22 cellular contexts compared by ENCODE assay signal in genomic region chr17:26766743-26767142, GRCh38.
DNase-seq lines count a peak whose midpoint lies in the region; ATAC-seq and TF ChIP-seq lines count a peak whose summit lies in the region.
"Had no signal": no experiment of that assay in that cellular context is flagged by ENCODE, and none has a peak within 500 bp of the region (broad histone marks: within the 10 kb centered on the region; RNA-seq: fewer than 3 reads in every experiment).

No MANE protein-coding gene starts in this region.

- peak overlapping the region; percentile 39 for H3K27ac Mint-ChIP-seq in T-helper 1 cell treated with Interleukin-12 subunit alpha and Interleukin-12 subunit beta and Interleukin-4 antibody, amounts not matched to agents 30 μg/mL and 1 μg/mL, for 36 hours
- H3K27ac Mint-ChIP-seq in Calu3 (ENCODE audit: unreplicated experiment) (peak overlapping the region; percentile 36), chondrocyte (ENCODE audit: unreplicated experiment) (no peak overlapping the region), HFFc6 (no peak overlapping the region)
- H3K27ac Mint-ChIP-seq: B cell; CD4-positive, alpha-beta T cell; CD8-positive, alpha-beta T cell had no signal

- peaks cover 6% of the 10 kb centered on the region for H3K36me3 Mint-ChIP-seq in T-helper 1 cell treated with Interleukin-12 subunit alpha and Interleukin-12 subunit beta and Interleukin-4 antibody, amounts not matched to agents 30 μg/mL and 1 μg/mL, for 36 hours (ENCODE audit: low read depth)
- H3K36me3 Mint-ChIP-seq in Calu3 (ENCODE audit: insufficient read depth, unreplicated experiment) (no peaks in the 10 kb centered on the region), chondrocyte (ENCODE audit: low read depth) (no peaks in the 10 kb centered on the region), HFFc6 (ENCODE audit: low read depth) (no peaks in the 10 kb centered on the region)
- H3K36me3 Mint-ChIP-seq: CD8-positive, alpha-beta T cell had no signal

- CTCF ChIA-PET in Calu3 (lab: Charles Lee) (no interaction called here), GM10248 (lab: Yijun Ruan, JAX) (no interaction called here)

- peaks cover 3% of the 10 kb centered on the region for H3K27me3 Mint-ChIP-seq in T-helper 1 cell treated with Interleukin-12 subunit alpha and Interleukin-12 subunit beta and Interleukin-4 antibody, amounts not matched to agents 30 μg/mL and 1 μg/mL, for 36 hours (ENCODE audit: low read depth)
- no peaks in the 10 kb centered on the region for H3K27me3 Mint-ChIP-seq in Calu3 (ENCODE audit: unreplicated experiment)
- no peaks in the 10 kb centered on the region for H3K27me3 Mint-ChIP-seq in chondrocyte (ENCODE audit: low read depth)
- peaks cover 3% of the 10 kb centered on the region for H3K27me3 Mint-ChIP-seq in HFFc6 (ENCODE audit: insufficient read depth)
- H3K27me3 Mint-ChIP-seq: B cell had no signal

- H3K4me3 Mint-ChIP-seq in T-helper 1 cell treated with Interleukin-12 subunit alpha and Interleukin-12 subunit beta and Interleukin-4 antibody, amounts not matched to agents 30 μg/mL and 1 μg/mL, for 36 hours = no peak overlapping the region
- H3K4me3 Mint-ChIP-seq in Calu3 (ENCODE audit: low read depth, unreplicated experiment) (no peak overlapping the region), chondrocyte (ENCODE audit: unreplicated experiment) (no peak overlapping the region), HFFc6 (no peak overlapping the region)
- H3K4me3 Mint-ChIP-seq: B cell; CD4-positive, alpha-beta T cell; CD8-positive, alpha-beta T cell had no signal

- ATAC-seq in GM18511 (IDR thresholded peaks at IDR 0.05; ENCODE audit: unreplicated experiment) = no peak
- ATAC-seq: A549; CD8-positive, alpha-beta T cell; GM12878 had no signal

- intact Hi-C loops in Calu3 (cut with micrococcal nuclease; ENCODE audit: unreplicated experiment) = no loop called here

- DNase-seq in T-helper 1 cell (no peak), Calu3 (no peak), chondrocyte (ENCODE audit: low spot score) (peak; percentile 40), mesenteric fat pad (ENCODE audit: low spot score) (peak; percentile 60), GM10248 (ENCODE audit: extremely low spot score) (no peak), HFFc6 (no peak)
- DNase-seq: AML-193; Caco-2; CD4-positive, alpha-beta T cell; CD8-positive, alpha-beta T cell; DMS 273 treated with DMSO at 0.1 percent for 48 hours; DMS153; DMS53; DMS79; DND-41; EL; GDM1 had no signal

- H3K9me3 Mint-ChIP-seq in T-helper 1 cell treated with Interleukin-12 subunit alpha and Interleukin-12 subunit beta and Interleukin-4 antibody, amounts not matched to agents 30 μg/mL and 1 μg/mL, for 36 hours = peaks cover 49% of the 10 kb centered on the region
- H3K9me3 Mint-ChIP-seq in Calu3 (ENCODE audit: low read depth, unreplicated experiment) (peaks cover 3% of the 10 kb centered on the region), chondrocyte (ENCODE audit: low read depth) (peaks cover 38% of the 10 kb centered on the region), HFFc6 (peaks cover 9% of the 10 kb centered on the region)

- no peak for TF ChIP-seq CTCF in Calu3 (IDR thresholded peaks at IDR 0.05; ENCODE audit: unreplicated experiment)
- TF ChIP-seq CTCF in chondrocyte (IDR thresholded peaks at IDR 0.05) = no peak
- no peak for TF ChIP-seq CTCF in GM10248 (IDR thresholded peaks at IDR 0.05; ENCODE audit: control extremely low read depth, extremely low read depth, low read depth, missing control alignments)
- TF ChIP-seq CTCF in HFFc6 (IDR thresholded peaks at IDR 0.05) = no peak

- no TSS peak for BruUV-seq in Calu3 (replicated peaks; lab: Mats Ljungman, UMichigan)

- H3K4me1 Mint-ChIP-seq in T-helper 1 cell treated with Interleukin-12 subunit alpha and Interleukin-12 subunit beta and Interleukin-4 antibody, amounts not matched to agents 30 μg/mL and 1 μg/mL, for 36 hours (ENCODE audit: low read depth) = peaks cover 2% of the 10 kb centered on the region
- H3K4me1 Mint-ChIP-seq in Calu3 (ENCODE audit: low read depth, unreplicated experiment) (no peaks in the 10 kb centered on the region), chondrocyte (ENCODE audit: low read depth) (no peaks in the 10 kb centered on the region), HFFc6 (ENCODE audit: low read depth) (no peaks in the 10 kb centered on the region)
- H3K4me1 Mint-ChIP-seq: B cell had no signal

- POLR2A ChIA-PET in GM10248 (lab: Yijun Ruan, JAX) = no interaction called here

Comparison
In these comparisons a context has a peak if more than half of its experiments do, and no peak if none do; other contexts are left out.
1. H3K27ac Mint-ChIP-seq: peak in T-helper 1 cell treated with Interleukin-12 subunit alpha and Interleukin-12 subunit beta and Interleukin-4 antibody, amounts not matched to agents 30 μg/mL and 1 μg/mL, for 36 hours (single experiment) and Calu3 (single experiment); none in chondrocyte (single experiment) and HFFc6 (single experiment).
2. DNase-seq: peak in chondrocyte (single experiment) and mesenteric fat pad (single experiment); none in T-helper 1 cell (0 of 5), Calu3 (single experiment), GM10248 (single experiment) and HFFc6 (single experiment).